Comparison of ENCODE assay signal across 9 cellular contexts in the genomic region with DNA sequence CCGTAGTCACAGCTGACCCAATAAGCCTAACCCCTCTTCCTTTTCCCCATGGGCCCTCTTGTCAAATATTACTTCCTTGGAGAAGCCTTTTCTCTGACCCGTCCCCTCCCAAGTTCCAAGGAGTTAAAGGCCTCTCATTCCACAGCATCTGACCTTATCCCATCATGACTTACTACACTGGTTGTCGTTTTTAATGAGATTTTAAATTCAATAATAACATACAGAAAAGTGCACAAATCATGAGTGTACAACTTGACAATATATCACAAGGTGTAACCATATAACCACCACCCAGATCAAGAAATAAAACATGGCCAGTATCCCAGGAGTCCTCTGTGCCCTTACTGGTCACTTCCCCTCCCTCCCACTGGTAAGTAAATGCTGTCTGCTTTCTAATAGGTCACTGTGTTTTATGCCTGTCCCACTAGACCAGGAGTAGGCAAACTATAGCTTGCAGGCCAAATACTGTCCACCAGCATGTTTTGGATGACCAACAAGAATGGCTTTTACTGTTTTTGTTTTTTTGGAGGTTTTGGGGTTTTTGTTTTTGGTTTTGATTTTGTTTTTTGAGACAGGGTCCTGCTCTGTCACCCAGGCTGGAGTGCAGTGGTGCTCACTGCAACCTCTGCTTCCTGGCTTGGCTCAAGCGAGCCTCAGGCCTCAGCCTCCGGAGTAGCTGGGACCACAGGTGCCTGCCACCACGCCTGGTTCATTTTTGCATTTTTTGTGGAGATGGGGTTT. TPM values are rescaled to one million over a fixed set of nuclear protein-coding genes. Genes with fewer than 3 reads are reported as not detected.
DNase-seq lines count a peak whose midpoint lies in the region; ATAC-seq and TF ChIP-seq lines count a peak whose summit lies in the region.
"Had no signal": no experiment of that assay in that cellular context is flagged by ENCODE, and none has a peak within 500 bp of the region (broad histone marks: within the 10 kb centered on the region; RNA-seq: fewer than 3 reads in every experiment).

No MANE protein-coding gene starts in this region.

- TF ChIP-seq CTCF in ascending aorta (IDR thresholded peaks at IDR 0.05): no peak
- no peak for TF ChIP-seq CTCF in lower lobe of right lung (IDR thresholded peaks at IDR 0.05)

- peak overlapping the region; percentile 96 for H3K27ac ChIP-seq in CD8-positive, alpha-beta memory T cell (ENCODE audit: low read depth, low read length)
- H3K27ac ChIP-seq in Karpas-422 (ENCODE audit: low read length) (peak overlapping the region; percentile 24; the same call in 1 of the 2 replicates), ascending aorta (peak overlapping the region; percentile 89 to 95), lower lobe of right lung (peak overlapping the region; percentile 94), aorta (ENCODE audit: low read depth in 1 of 2, low read length in 2 of 2) (no peak overlapping the region)

- H3K36me3 Mint-ChIP-seq in CD8-positive, alpha-beta memory T cell: peaks cover 0 to 4% (median 1%) of the 10 kb centered on the region in 3 donors

- H3K4me3 ChIP-seq in CD8-positive, alpha-beta memory T cell (ENCODE audit: low read length): peak overlapping the region; percentile 98
- peak overlapping the region; percentile 86 for H3K4me3 ChIP-seq in Karpas-422 (ENCODE audit: low read length)
- peak overlapping the region; percentile 69 to 85 for H3K4me3 ChIP-seq in ascending aorta
- peak overlapping the region; percentile 67 for H3K4me3 ChIP-seq in lower lobe of right lung
- H3K4me3 ChIP-seq in aorta (ENCODE audit: low read length in 2 of 2): peak overlapping the region; percentile 45

- no peak for DNase-seq in CD8-positive, alpha-beta memory T cell
- DNase-seq in Karpas-422: no peak
- DNase-seq in ascending aorta (ENCODE audit: low spot score in 2 of 2): no peak
- no peak for DNase-seq in lower lobe of right lung
- no peak for DNase-seq in aorta
- DNase-seq in KG1 (lab: John Stamatoyannopoulos, UW): no peak
- no peak for DNase-seq in GM19240 (ENCODE audit: insufficient read length, low spot score)

- no peaks in the 10 kb centered on the region for H3K27me3 ChIP-seq in CD8-positive, alpha-beta memory T cell (ENCODE audit: insufficient read depth, low read length, poor library complexity, severe bottlenecking)
- no peaks in the 10 kb centered on the region for H3K27me3 ChIP-seq in Karpas-422 (ENCODE audit: low read length)
- H3K27me3 ChIP-seq in ascending aorta: no peaks in the 10 kb centered on the region
- H3K27me3 ChIP-seq in lower lobe of right lung (ENCODE audit: low read depth): peaks cover 3% of the 10 kb centered on the region
- H3K27me3 ChIP-seq in aorta (ENCODE audit: control insufficient read depth in 1 of 2, insufficient read depth in 2 of 2, low read length in 1 of 2): no peaks in the 10 kb centered on the region

- H3K4me1 Mint-ChIP-seq in CD8-positive, alpha-beta memory T cell: peaks cover 18 to 23% (median 22%) of the 10 kb centered on the region in 3 donors

- peaks cover 10% of the 10 kb centered on the region for H3K4me1 ChIP-seq in CD8-positive, alpha-beta memory T cell (ENCODE audit: insufficient read depth, low read length)
- H3K4me1 ChIP-seq in Karpas-422 (ENCODE audit: low read length) (peaks cover 21% of the 10 kb centered on the region), ascending aorta (peaks cover 6 to 16% of the 10 kb centered on the region in 2 donors), lower lobe of right lung (peaks cover 14% of the 10 kb centered on the region), aorta (ENCODE audit: control insufficient read depth in 1 of 2, insufficient read depth in 2 of 2, low read length in 2 of 2) (peaks cover 0 to 2% of the 10 kb centered on the region in 2 donors)

- H3K27me3 Mint-ChIP-seq in CD8-positive, alpha-beta memory T cell: no peaks in the 10 kb centered on the region

- CTCF ChIA-PET in CD8-positive, alpha-beta memory T cell (lab: Charles Lee): interaction anchor here (1.0 to 2.1 kb wide), 3 partner anchors 12 to 138 kb away, joined by 3 to 8 read pairs (median 4); no protein-coding TSS in a partner anchor

- peak overlapping the region; percentile 82 to 97 (median 93) for H3K4me3 Mint-ChIP-seq in CD8-positive, alpha-beta memory T cell

- peak overlapping the region; percentile 91 to 99 (median 97) for H3K27ac Mint-ChIP-seq in CD8-positive, alpha-beta memory T cell

- no peak for ATAC-seq in lower lobe of right lung
- ATAC-seq in aorta (ENCODE audit: low FRiP score): no peak
- ATAC-seq in GM19328 (IDR thresholded peaks at IDR 0.05; ENCODE audit: unreplicated experiment): no peak

- no peak overlapping the region for H2AFZ ChIP-seq in Karpas-422 (ENCODE audit: low read length)

- no peaks in the 10 kb centered on the region for H3K9me3 ChIP-seq in CD8-positive, alpha-beta memory T cell (ENCODE audit: low read length)
- no peaks in the 10 kb centered on the region for H3K9me3 ChIP-seq in Karpas-422 (ENCODE audit: low read length)
- H3K9me3 ChIP-seq in ascending aorta: no peaks in the 10 kb centered on the region
- no peaks in the 10 kb centered on the region for H3K9me3 ChIP-seq in lower lobe of right lung
- no peaks in the 10 kb centered on the region for H3K9me3 ChIP-seq in aorta (ENCODE audit: control insufficient read depth, low read length)

- POLR2A ChIA-PET in CD8-positive, alpha-beta memory T cell (lab: Charles Lee): interaction anchor here (1.0 to 1.6 kb wide), 3 partner anchors 22 to 136 kb away, joined by 4 to 6 read pairs (median 5); no protein-coding TSS in a partner anchor

- WGBS in aorta, 2 donors: 59 to 61% methylated on average over 6 of the region's 6 CpGs

- H3K4me2 ChIP-seq in Karpas-422 (ENCODE audit: low read depth, low read length, poor library complexity, severe bottlenecking): peak overlapping the region; percentile 79

- no peaks in the 10 kb centered on the region for H3K36me3 ChIP-seq in CD8-positive, alpha-beta memory T cell (ENCODE audit: insufficient read depth, low read length)
- no peaks in the 10 kb centered on the region for H3K36me3 ChIP-seq in Karpas-422 (ENCODE audit: insufficient read depth, low read length)
- H3K36me3 ChIP-seq in ascending aorta: no peaks in the 10 kb centered on the region
- no peaks in the 10 kb centered on the region for H3K36me3 ChIP-seq in lower lobe of right lung
- no peaks in the 10 kb centered on the region for H3K36me3 ChIP-seq in aorta (ENCODE audit: control insufficient read depth in 1 of 2, insufficient read depth in 2 of 2, low read length in 1 of 2)

- H3K79me2 ChIP-seq in Karpas-422 (ENCODE audit: low read length): no peaks in the 10 kb centered on the region

- intact Hi-C loops in ascending aorta (cut with DNase I) (loop anchor here (1.0 to 10.0 kb wide), 6 partner anchors 98 to 1779 kb away; a partner anchor contains a TSS), lower lobe of right lung (cut with DNase I) (no loop called here), aorta (cut with DNase I) (no loop called here)

- H3K9me2 ChIP-seq in Karpas-422 (replicated peaks; ENCODE audit: insufficient read depth, low read length): no peaks in the 10 kb centered on the region

- H3K9ac ChIP-seq in Karpas-422 (ENCODE audit: low read length): peak overlapping the region; percentile 85

- no peaks in the 10 kb centered on the region for H4K20me1 ChIP-seq in Karpas-422 (ENCODE audit: insufficient read depth, low read depth, low read length)

- H3K9me3 Mint-ChIP-seq in CD8-positive, alpha-beta memory T cell: no peaks in the 10 kb centered on the region

RNA-seq across cellular contexts. Expression of a gene that starts 1.2 kb away (rescaled TPM):
- 10 to 100 TPM; 32.9 to 33.3 TPM for total RNA-seq in CD8-positive, alpha-beta memory T cell
- polyA plus RNA-seq in CD8-positive, alpha-beta memory T cell: 6.4 TPM
- total RNA-seq in Karpas-422 (2014; rRNA removed; shearing (Covaris generic); ENCODE audit: low replicate concordance): 3.2 and 8.4 TPM in 2 replicates
- total RNA-seq in ascending aorta (93.1 TPM), lower lobe of right lung (12.6 TPM), aorta (1 to 10 TPM; 4.0 to 6.6 TPM)
- 10 to 100 TPM in 1 of 2 donors, 1 to 10 TPM in 1; 8.1 to 18.1 TPM for polyA plus RNA-seq in aorta

RNA-seq across cellular contexts. Expression of a gene that starts 14.4 kb away (rescaled TPM):
- total RNA-seq in CD8-positive, alpha-beta memory T cell: not detected
- not detected for polyA plus RNA-seq in CD8-positive, alpha-beta memory T cell
- total RNA-seq in Karpas-422 (2014; rRNA removed; shearing (Covaris generic); ENCODE audit: low replicate concordance): not detected in 2 replicates
- total RNA-seq in ascending aorta (not detected), lower lobe of right lung (0.83 TPM), aorta (1 to 10 TPM in 1 of 2 donors, under 1 TPM in 1; 0.19 to 1.6 TPM)
- under 1 TPM in 1 of 2 donors, not detected in 1; 0.03 TPM for polyA plus RNA-seq in aorta

RNA-seq across cellular contexts. Expression of a gene that starts 19.4 kb away (rescaled TPM):
- total RNA-seq in CD8-positive, alpha-beta memory T cell: not detected
- polyA plus RNA-seq in CD8-positive, alpha-beta memory T cell: not detected
- not detected in 2 replicates for total RNA-seq in Karpas-422 (2014; rRNA removed; shearing (Covaris generic); ENCODE audit: low replicate concordance)
- total RNA-seq in ascending aorta (not detected), lower lobe of right lung (not detected), aorta (not detected)
- 1 to 10 TPM in 1 of 2 donors, not detected in 1; 4.1 TPM for polyA plus RNA-seq in aorta
- total RNA-seq: T-helper 1 cell treated with Interleukin-12 subunit alpha and Interleukin-12 subunit beta and Interleukin-4 antibody, amounts not matched to agents 30 ng/mL and 1 ng/mL, for 36 hours had no signal

RNA-seq across cellular contexts. Expression of a gene that starts 49.0 kb away (rescaled TPM):
- not detected for total RNA-seq in CD8-positive, alpha-beta memory T cell
- not detected for polyA plus RNA-seq in CD8-positive, alpha-beta memory T cell
- total RNA-seq in Karpas-422 (2014; rRNA removed; shearing (Covaris generic); ENCODE audit: low replicate concordance): not detected in 2 replicates
- not detected for total RNA-seq in ascending aorta
- total RNA-seq in lower lobe of right lung: 0.21 TPM
- total RNA-seq in aorta: not detected
- under 1 TPM in 1 of 2 donors, not detected in 1; 0.13 TPM for polyA plus RNA-seq in aorta
- total RNA-seq: T-helper 1 cell treated with Interleukin-12 subunit alpha and Interleukin-12 subunit beta and Interleukin-4 antibody, amounts not matched to agents 30 ng/mL and 1 ng/mL, for 36 hours had no signal

RNA-seq across cellular contexts. Expression of a gene that starts 50.0 kb away (rescaled TPM):
- not detected for total RNA-seq in CD8-positive, alpha-beta memory T cell
- not detected for polyA plus RNA-seq in CD8-positive, alpha-beta memory T cell
- not detected in 2 replicates for total RNA-seq in Karpas-422 (2014; rRNA removed; shearing (Covaris generic); ENCODE audit: low replicate concordance)
- not detected for total RNA-seq in ascending aorta
- not detected for total RNA-seq in lower lobe of right lung
- total RNA-seq in aorta: not detected
- polyA plus RNA-seq in aorta: under 1 TPM in 1 of 2 donors, not detected in 1; 0.25 TPM
- total RNA-seq: T-helper 1 cell treated with Interleukin-12 subunit alpha and Interleukin-12 subunit beta and Interleukin-4 antibody, amounts not matched to agents 30 ng/mL and 1 ng/mL, for 36 hours had no signal

Comparison
In these comparisons a context has a peak if more than half of its experiments do, and no peak if none do; other contexts are left out.
1. H3K27ac ChIP-seq: peak in CD8-positive, alpha-beta memory T cell (single experiment), Karpas-422 (single experiment), ascending aorta (2 of 2) and lower lobe of right lung (single experiment); none in aorta (0 of 2).
2. H3K4me3 ChIP-seq: peak in every context shown above with its lines; median percentile 98 in CD8-positive, alpha-beta memory T cell; 86 in Karpas-422; 77 in ascending aorta; 67 in lower lobe of right lung; 45 in aorta.